18 cellular contexts compared by ENCODE assay signal in the genomic region with DNA sequence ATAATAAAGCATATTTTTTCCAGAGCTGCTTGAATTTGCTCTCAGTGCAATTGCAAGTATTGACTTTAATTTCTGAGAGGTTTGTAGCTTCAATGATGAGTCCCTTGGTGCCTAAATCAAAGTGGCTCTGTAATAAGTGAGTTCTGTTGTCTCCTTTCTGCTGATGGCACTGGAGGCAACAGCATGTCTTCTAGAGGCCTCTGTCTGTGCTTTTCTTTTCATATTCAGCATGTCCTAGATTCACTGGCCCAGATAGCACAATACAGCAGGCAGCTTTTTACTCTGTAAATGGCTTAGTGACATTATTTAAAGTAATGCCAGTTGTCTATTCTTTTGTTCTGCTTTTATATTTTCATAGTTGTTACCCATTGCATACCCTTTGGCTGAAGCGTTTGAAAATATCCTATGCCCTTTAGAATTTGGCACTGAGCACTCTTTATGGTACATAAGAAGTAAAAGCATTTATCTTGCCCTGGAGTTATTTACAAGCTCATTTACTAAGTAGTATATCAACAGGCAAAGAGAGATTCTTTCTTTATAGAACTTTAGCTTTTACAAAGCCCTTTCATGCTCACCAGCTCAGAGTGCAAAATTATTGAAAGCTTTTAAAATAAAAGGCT.
DNase-seq lines count a peak whose midpoint lies in the region; ATAC-seq and TF ChIP-seq lines count a peak whose summit lies in the region.
"Had no signal": no experiment of that assay in that cellular context is flagged by ENCODE, and none has a peak within 500 bp of the region (broad histone marks: within the 10 kb centered on the region; RNA-seq: fewer than 3 reads in every experiment).

No MANE protein-coding gene starts in this region.

- POLR2A ChIA-PET in SK-N-SH (lab: Yijun Ruan, JAX), result no interaction called here

- no peak overlapping the region for H3K9ac ChIP-seq in SK-N-SH
- no peak overlapping the region for H3K9ac ChIP-seq in SK-N-MC (ENCODE audit: insufficient read length)
- H3K9ac ChIP-seq: BLaER1 treated with 17β-estradiol and CSF1 and Interleukin-3, amounts not matched to agents 10 nM and 100 nM had no signal

- H2AFZ ChIP-seq in SK-N-SH (ENCODE audit: low read depth), result peak overlapping the region; percentile 22; the same call in 1 of the 2 replicates

- no peak for TF ChIP-seq RAD21 in SK-N-SH (IDR thresholded peaks at IDR 0.05; ENCODE audit: low read length)

- intact Hi-C loops in mucosa of descending colon (cut with DNase I, micrococcal nuclease), result no loop called here

- 35% methylated on average over 1 of the region's 1 CpG for WGBS in SK-N-SH (ENCODE audit: low lambda C conversion rate)

- H3K36me3 ChIP-seq in SK-N-SH (replicated peaks in 1 of 2; ENCODE audit: control insufficient read depth in 1 of 2, insufficient read depth in 2 of 2, low read length in 1 of 2), result no peaks in the 10 kb centered on the region
- no peaks in the 10 kb centered on the region for H3K36me3 ChIP-seq in SK-N-MC (ENCODE audit: insufficient read depth, low read length)
- no peaks in the 10 kb centered on the region for H3K36me3 ChIP-seq in mucosa of descending colon (ENCODE audit: low read depth)
- H3K36me3 ChIP-seq: BLaER1 treated with 17β-estradiol and CSF1 and Interleukin-3, amounts not matched to agents 10 nM and 100 nM had no signal

- H3K27ac ChIP-seq in SK-N-SH (ENCODE audit: low read depth in 2 of 2, low read length in 1 of 2), result peak overlapping the region in 1 of 2 experiments; percentile 43; a peak in 1 of 4 replicates
- peak overlapping the region; percentile 61; the same call in 1 of the 2 replicates for H3K27ac ChIP-seq in SK-N-MC
- H3K27ac ChIP-seq: BLaER1 treated with 17β-estradiol and CSF1 and Interleukin-3, amounts not matched to agents 10 nM and 100 nM had no signal

- CTCF ChIA-PET in SK-N-SH (lab: Yijun Ruan, JAX), result interaction anchor here (0.9 kb wide), 1 partner anchor 18 kb away, joined by 3 read pairs; no protein-coding TSS in a partner anchor

- ATAC-seq in SK-N-SH treated with all-trans-retinoic acid at 6 μM for 48 hours (no peak), mucosa of descending colon (no peak)
- ATAC-seq: CD8-positive, alpha-beta T cell had no signal

- H3K27me3 ChIP-seq in SK-N-SH (ENCODE audit: insufficient read depth), result no peaks in the 10 kb centered on the region
- H3K27me3 ChIP-seq: BLaER1 treated with 17β-estradiol and CSF1 and Interleukin-3, amounts not matched to agents 10 nM and 100 nM had no signal

- H3K9me3 ChIP-seq in SK-N-SH (no peaks in the 10 kb centered on the region), SK-N-MC (ENCODE audit: low read depth, low read length) (no peaks in the 10 kb centered on the region), mucosa of descending colon (no peaks in the 10 kb centered on the region)
- H3K9me3 ChIP-seq: BLaER1 treated with 17β-estradiol and CSF1 and Interleukin-3, amounts not matched to agents 10 nM and 100 nM had no signal

- H3K9me2 ChIP-seq in SK-N-SH, result no peaks in the 10 kb centered on the region

- H3K79me2 ChIP-seq in SK-N-SH (ENCODE audit: insufficient read depth), result no peaks in the 10 kb centered on the region

- H3K4me1 ChIP-seq in SK-N-SH (ENCODE audit: control insufficient read depth in 1 of 2, insufficient read depth in 2 of 2, low read depth in 1 of 2, low read length in 1 of 2) (no peaks in the 10 kb centered on the region; a peak in 1 of 4 replicates), mucosa of descending colon (ENCODE audit: low read depth) (no peaks in the 10 kb centered on the region)
- H3K4me1 ChIP-seq: BLaER1 treated with 17β-estradiol and CSF1 and Interleukin-3, amounts not matched to agents 10 nM and 100 nM had no signal

- H3K4me3 ChIP-seq in SK-N-SH (ENCODE audit: low read depth in 2 of 2, low read length in 1 of 2) (no peak overlapping the region), SK-N-MC (no peak overlapping the region), mucosa of descending colon (no peak overlapping the region)
- H3K4me3 ChIP-seq: BLaER1 treated with 17β-estradiol and CSF1 and Interleukin-3, amounts not matched to agents 10 nM and 100 nM had no signal

- DNase-seq in SK-N-SH (no peak), SK-N-MC (ENCODE audit: low read depth, low spot score) (no peak), inferior parietal cortex (ENCODE audit: extremely low spot score) (peak; percentile 7), mucosa of descending colon (no peak)
- DNase-seq in activated naive CD4-positive, alpha-beta T cell (lab: John Stamatoyannopoulos, UW), result no peak
- no peak for DNase-seq in stimulated activated CD4-positive, alpha-beta T cell treated with anti-CD3 and anti-CD28 coated beads, Interleukin-2, amount 100 ng/mL, for 24 hours
- no peak for DNase-seq in activated naive CD4-positive, alpha-beta T cell treated with anti-CD3 and anti-CD28 coated beads, Interleukin-2, amount 50 U/mL, for 16 hours
- DNase-seq: CD8-positive, alpha-beta T cell; DMS79; GOT3; KG1; NCI-H1105 treated with DMSO at 0.1 percent for 48 hours; NCI-H1694 treated with DMSO at 0.1 percent for 48 hours; NCI-H2171 treated with DMSO at 0.1 percent for 48 hours; NCI-H774; SHP77 had no signal

- no peak for TF ChIP-seq EP300 in SK-N-SH (IDR thresholded peaks at IDR 0.05; ENCODE audit: borderline replicate concordance in 1 of 2, low read depth in 1 of 2, low read length in 1 of 2)

- no peak overlapping the region for H3K4me2 ChIP-seq in SK-N-SH
- H3K4me2 ChIP-seq: BLaER1 treated with 17β-estradiol and CSF1 and Interleukin-3, amounts not matched to agents 10 nM and 100 nM had no signal

- no peaks in the 10 kb centered on the region for H4K20me1 ChIP-seq in SK-N-SH (ENCODE audit: insufficient read depth)
- H4K20me1 ChIP-seq: BLaER1 treated with 17β-estradiol and CSF1 and Interleukin-3, amounts not matched to agents 10 nM and 100 nM had no signal

- no peaks in the 10 kb centered on the region for H3F3A ChIP-seq in SK-N-SH (replicated peaks; ENCODE audit: insufficient read depth)

- TF ChIP-seq CTCF in SK-N-SH (IDR thresholded peaks at IDR 0.05), result no peak
- TF ChIP-seq CTCF in mucosa of descending colon (IDR thresholded peaks at IDR 0.05), result no peak

TF ChIP-seq in SK-N-SH, 30 proteins besides CTCF, POLR2A, EP300 and RAD21 (continues in another document):
- TF ChIP-seq CHD2 (IDR thresholded peaks at IDR 0.05; ENCODE audit: low read length, partially characterized antibody) (no peak), ELF1 (IDR thresholded peaks at IDR 0.05) (no peak), RXRA (IDR thresholded peaks at IDR 0.05; ENCODE audit: borderline replicate concordance, low read depth) (no peak), RCOR1 (IDR thresholded peaks at IDR 0.05; ENCODE audit: low read length) (no peak)
- TF ChIP-seq, protein P1, sequence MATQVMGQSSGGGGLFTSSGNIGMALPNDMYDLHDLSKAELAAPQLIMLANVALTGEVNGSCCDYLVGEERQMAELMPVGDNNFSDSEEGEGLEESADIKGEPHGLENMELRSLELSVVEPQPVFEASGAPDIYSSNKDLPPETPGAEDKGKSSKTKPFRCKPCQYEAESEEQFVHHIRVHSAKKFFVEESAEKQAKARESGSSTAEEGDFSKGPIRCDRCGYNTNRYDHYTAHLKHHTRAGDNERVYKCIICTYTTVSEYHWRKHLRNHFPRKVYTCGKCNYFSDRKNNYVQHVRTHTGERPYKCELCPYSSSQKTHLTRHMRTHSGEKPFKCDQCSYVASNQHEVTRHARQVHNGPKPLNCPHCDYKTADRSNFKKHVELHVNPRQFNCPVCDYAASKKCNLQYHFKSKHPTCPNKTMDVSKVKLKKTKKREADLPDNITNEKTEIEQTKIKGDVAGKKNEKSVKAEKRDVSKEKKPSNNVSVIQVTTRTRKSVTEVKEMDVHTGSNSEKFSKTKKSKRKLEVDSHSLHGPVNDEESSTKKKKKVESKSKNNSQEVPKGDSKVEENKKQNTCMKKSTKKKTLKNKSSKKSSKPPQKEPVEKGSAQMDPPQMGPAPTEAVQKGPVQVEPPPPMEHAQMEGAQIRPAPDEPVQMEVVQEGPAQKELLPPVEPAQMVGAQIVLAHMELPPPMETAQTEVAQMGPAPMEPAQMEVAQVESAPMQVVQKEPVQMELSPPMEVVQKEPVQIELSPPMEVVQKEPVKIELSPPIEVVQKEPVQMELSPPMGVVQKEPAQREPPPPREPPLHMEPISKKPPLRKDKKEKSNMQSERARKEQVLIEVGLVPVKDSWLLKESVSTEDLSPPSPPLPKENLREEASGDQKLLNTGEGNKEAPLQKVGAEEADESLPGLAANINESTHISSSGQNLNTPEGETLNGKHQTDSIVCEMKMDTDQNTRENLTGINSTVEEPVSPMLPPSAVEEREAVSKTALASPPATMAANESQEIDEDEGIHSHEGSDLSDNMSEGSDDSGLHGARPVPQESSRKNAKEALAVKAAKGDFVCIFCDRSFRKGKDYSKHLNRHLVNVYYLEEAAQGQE (IDR thresholded peaks at IDR 0.05; ENCODE audit: low read depth, low read length), result no peak

TF ChIP-seq in SK-N-SH treated with all-trans-retinoic acid at 6 μM for 48 hours, 23 proteins besides CTCF, POLR2A, EP300 and RAD21 (continues in another document):
- TF ChIP-seq SNAI2 (CRISPR knock-in tag; IDR thresholded peaks at IDR 0.05) (no peak), PPARA (CRISPR knock-in tag; IDR thresholded peaks at IDR 0.05; ENCODE audit: borderline replicate concordance) (no peak), ZC3H10 (CRISPR knock-in tag; IDR thresholded peaks at IDR 0.05) (no peak), CSDC2 (CRISPR knock-in tag; IDR thresholded peaks at IDR 0.05) (no peak), OSR1 (CRISPR knock-in tag; IDR thresholded peaks at IDR 0.05) (no peak), GLIS3 (CRISPR knock-in tag; IDR thresholded peaks at IDR 0.05) (no peak), ZFP30 (CRISPR knock-in tag; IDR thresholded peaks at IDR 0.05) (no peak), TOX (CRISPR knock-in tag; IDR thresholded peaks at IDR 0.05; ENCODE audit: borderline replicate concordance) (no peak)
- TF ChIP-seq, protein P2, sequence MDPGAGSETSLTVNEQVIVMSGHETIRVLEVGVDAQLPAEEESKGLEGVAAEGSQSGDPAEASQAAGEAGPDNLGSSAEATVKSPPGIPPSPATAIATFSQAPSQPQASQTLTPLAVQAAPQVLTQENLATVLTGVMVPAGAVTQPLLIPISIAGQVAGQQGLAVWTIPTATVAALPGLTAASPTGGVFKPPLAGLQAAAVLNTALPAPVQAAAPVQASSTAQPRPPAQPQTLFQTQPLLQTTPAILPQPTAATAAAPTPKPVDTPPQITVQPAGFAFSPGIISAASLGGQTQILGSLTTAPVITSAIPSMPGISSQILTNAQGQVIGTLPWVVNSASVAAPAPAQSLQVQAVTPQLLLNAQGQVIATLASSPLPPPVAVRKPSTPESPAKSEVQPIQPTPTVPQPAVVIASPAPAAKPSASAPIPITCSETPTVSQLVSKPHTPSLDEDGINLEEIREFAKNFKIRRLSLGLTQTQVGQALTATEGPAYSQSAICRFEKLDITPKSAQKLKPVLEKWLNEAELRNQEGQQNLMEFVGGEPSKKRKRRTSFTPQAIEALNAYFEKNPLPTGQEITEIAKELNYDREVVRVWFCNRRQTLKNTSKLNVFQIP (CRISPR knock-in tag; IDR thresholded peaks at IDR 0.05; ENCODE audit: borderline replicate concordance, low read depth), result no peak
